ENCODE assay signal across 15 cellular contexts in genomic region chr5:73981696-73982095, GRCh38.
DNase-seq lines count a peak whose midpoint lies in the region; ATAC-seq and TF ChIP-seq lines count a peak whose summit lies in the region.
"Had no signal": no experiment of that assay in that cellular context is flagged by ENCODE, and none has a peak within 500 bp of the region (broad histone marks: within the 10 kb centered on the region; RNA-seq: fewer than 3 reads in every experiment).

No MANE protein-coding gene starts in this region.

- TF ChIP-seq EP300 in esophagus muscularis mucosa (IDR thresholded peaks at IDR 0.05) = no peak

- H3K4me1 ChIP-seq in esophagus muscularis mucosa (no peaks in the 10 kb centered on the region), foreskin keratinocyte (peaks cover 13% of the 10 kb centered on the region)
- H3K4me1 ChIP-seq: BLaER1 had no signal

- H3K27ac ChIP-seq in esophagus muscularis mucosa (replicated peaks in 1 of 4) (no peak overlapping the region), foreskin keratinocyte (no peak overlapping the region)
- H3K27ac ChIP-seq: BLaER1, HL-60 had no signal

- H3K27me3 ChIP-seq in esophagus muscularis mucosa (no peaks in the 10 kb centered on the region), foreskin keratinocyte (no peaks in the 10 kb centered on the region)
- H3K27me3 ChIP-seq: BLaER1 had no signal

- no peak for ATAC-seq in foreskin keratinocyte
- ATAC-seq: GM23338 had no signal

- H3K9me3 ChIP-seq in esophagus muscularis mucosa = no peaks in the 10 kb centered on the region
- H3K9me3 ChIP-seq: BLaER1 had no signal

- 89% methylated on average over 4 of the region's 4 CpGs for WGBS in esophagus muscularis mucosa

- TF ChIP-seq CTCF in esophagus muscularis mucosa (IDR thresholded peaks at IDR 0.05) = no peak
- TF ChIP-seq CTCF in foreskin keratinocyte (conservative IDR thresholded peaks at IDR 0.05) = no peak

- no peaks in the 10 kb centered on the region for H3K36me3 ChIP-seq in esophagus muscularis mucosa
- H3K36me3 ChIP-seq: BLaER1 had no signal

- TF ChIP-seq POLR2A in esophagus muscularis mucosa (IDR thresholded peaks at IDR 0.05; ENCODE audit: low read depth) = no peak

- intact Hi-C loops in esophagus muscularis mucosa (cut with DNase I) = no loop called here

- H3K4me3 ChIP-seq in esophagus muscularis mucosa = no peak overlapping the region
- H3K4me3 ChIP-seq: BLaER1, GM23338 had no signal

- DNase-seq in D341Med (ENCODE audit: low spot score) (peak; percentile 68), DMS 273 treated with DMSO at 0.1 percent for 48 hours (lab: John Stamatoyannopoulos, UW) (peak; percentile 83), NCI-H82 (lab: John Stamatoyannopoulos, UW) (peak; percentile 98), esophagus muscularis mucosa (ENCODE audit: extremely low spot score) (peak; percentile 42), NCI-H1105 treated with DMSO at 0.1 percent for 48 hours (lab: John Stamatoyannopoulos, UW) (no peak), foreskin keratinocyte (no peak), EL (no peak), cerebellar nuclear complex (lab: John Stamatoyannopoulos, UW) (no peak)
- DNase-seq: 8988T; CD4-positive, alpha-beta memory T cell; DMS79 treated with DMSO at 0.1 percent for 48 hours; HCEC 1CT had no signal

Comparison
In these comparisons a context has a peak if more than half of its experiments do, and no peak if none do; other contexts are left out.
1. DNase-seq: peak in D341Med (single experiment), DMS 273 treated with DMSO at 0.1 percent for 48 hours (single experiment), NCI-H82 (single experiment) and esophagus muscularis mucosa (single experiment); none in NCI-H1105 treated with DMSO at 0.1 percent for 48 hours (single experiment), foreskin keratinocyte (0 of 2), EL (single experiment) and cerebellar nuclear complex (0 of 2).